In the genomic region with DNA sequence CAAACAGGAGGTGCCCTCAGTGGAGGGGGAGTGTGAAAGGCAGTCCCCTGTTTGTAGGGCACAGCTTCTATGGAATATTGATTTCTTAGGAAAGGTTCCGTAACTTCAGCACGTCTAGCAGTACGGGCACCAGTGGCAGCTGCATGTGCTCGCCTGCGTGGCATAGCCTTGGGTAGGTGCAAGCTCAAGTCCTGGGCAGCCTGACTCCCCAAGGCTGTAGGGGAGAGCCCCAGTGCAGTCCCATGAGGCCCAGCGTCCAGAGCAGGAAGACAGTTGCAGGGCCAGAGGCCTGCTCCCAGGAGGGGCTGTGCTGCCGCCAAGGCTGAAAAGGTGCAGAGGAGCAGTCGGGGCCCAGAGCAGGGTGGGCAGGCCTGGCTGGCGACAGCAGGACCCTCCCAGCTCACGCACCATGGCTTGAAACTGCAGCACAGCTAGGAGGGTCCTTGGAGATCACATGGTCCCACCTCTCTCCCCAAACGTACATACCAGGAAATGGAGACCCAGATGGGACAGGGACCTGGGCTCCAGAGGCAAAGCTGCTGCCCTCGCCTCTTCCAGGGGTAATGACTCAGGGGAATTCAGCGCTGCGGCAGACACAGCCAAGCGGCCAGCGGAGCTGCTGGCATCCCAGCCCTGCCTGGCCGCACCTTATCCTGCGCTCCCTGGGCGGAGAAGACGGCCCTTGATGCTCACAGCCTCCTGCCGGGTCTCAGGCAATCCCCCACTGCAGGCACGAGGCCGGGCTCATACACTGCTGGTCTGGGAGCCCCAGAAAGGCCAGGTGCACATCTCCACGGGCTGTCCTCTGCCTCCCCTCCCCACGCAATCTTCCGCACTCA, we compare ENCODE assay signal across 21 cellular contexts. TPM values are rescaled to one million over a fixed set of nuclear protein-coding genes. Genes with fewer than 3 reads are reported as not detected.
DNase-seq lines count a peak whose midpoint lies in the region; ATAC-seq and TF ChIP-seq lines count a peak whose summit lies in the region.
"Had no signal": no experiment of that assay in that cellular context is flagged by ENCODE, and none has a peak within 500 bp of the region (broad histone marks: within the 10 kb centered on the region; RNA-seq: fewer than 3 reads in every experiment).

No MANE protein-coding gene starts in this region.

- no peak overlapping the region for H2BK120ac ChIP-seq in H9 (ENCODE audit: low read depth, low read length, poor library complexity, severe bottlenecking)

- H4K5ac ChIP-seq in H9 (ENCODE audit: insufficient read length, low read depth, low read length): no peak overlapping the region

- no peak overlapping the region for H2AK5ac ChIP-seq in H9 (ENCODE audit: insufficient read length, low read length)

- H4K8ac ChIP-seq in H9 (replicated peaks; ENCODE audit: insufficient read length, low read depth, low read length): no peak overlapping the region

- no peak overlapping the region for H2BK12ac ChIP-seq in H9 (ENCODE audit: insufficient read length, low read depth, low read length)

- no peak overlapping the region for H3K18ac ChIP-seq in H9 (ENCODE audit: insufficient read length, low read depth, low read length)

- no peak overlapping the region for H2BK20ac ChIP-seq in H9 (ENCODE audit: low read depth, low read length, poor library complexity, severe bottlenecking)

- H3K36me3 ChIP-seq in ectodermal cell (ENCODE audit: control insufficient read depth, insufficient read depth, low read length): no peaks in the 10 kb centered on the region
- H3K36me3 ChIP-seq: cardiac muscle cell, HAP-1, sigmoid colon, thoracic aorta had no signal

- peak overlapping the region; percentile 42 for H3K4me2 ChIP-seq in H9 (ENCODE audit: insufficient read depth, insufficient read length, low read length)
- H3K4me2 ChIP-seq: KMS-11 had no signal

- no peak overlapping the region for H3K27ac Mint-ChIP-seq in H9
- no peak overlapping the region for H3K27ac Mint-ChIP-seq in neural crest cell (ENCODE audit: unreplicated experiment)
- H3K27ac Mint-ChIP-seq in activated naive CD4-positive, alpha-beta T cell treated with anti-CD3 and anti-CD28 coated beads, Interleukin-2, amount 50 U/mL, for 72 hours: no peak overlapping the region
- H3K27ac Mint-ChIP-seq: activated CD4-positive, alpha-beta T cell treated with anti-CD3 and anti-CD28 coated beads, Interleukin-2, amount 10 ng/mL, durations not matched to agents 24 days and 14 days; CD8-positive, alpha-beta T cell; stimulated activated memory B cell treated with anti-CD40 and anti-IgM and Interleukin-4, amounts not matched to agents 10 μg/mL and 1 μg/mL and 100 μg/mL, for 72 hours had no signal

- DNase-seq in D341Med (ENCODE audit: low spot score): peak; percentile 12
- peak; percentile 27 for DNase-seq in H9
- DNase-seq in neural crest cell (ENCODE audit: low read depth, low spot score): no peak
- no peak for DNase-seq in T-helper 9 cell
- no peak for DNase-seq in activated naive CD4-positive, alpha-beta T cell treated with anti-CD3 and anti-CD28 coated beads, Interleukin-2, amount 50 U/mL, for 72 hours (ENCODE audit: low spot score in 2 of 2)
- no peak for DNase-seq in DMS 273 (lab: John Stamatoyannopoulos, UW; ENCODE audit: unreplicated experiment)
- DNase-seq: activated CD4-positive, alpha-beta T cell treated with anti-CD3 and anti-CD28 coated beads, Interleukin-2, amount 10 ng/mL, durations not matched to agents 24 days and 14 days; activated CD8-positive, alpha-beta memory T cell treated with anti-CD3 and anti-CD28 coated beads, Interleukin-2, amount 50 U/mL, for 4 hours; DMS79 treated with DMSO at 0.1 percent for 48 hours; mammary epithelial cell; NCI-H2029 treated with DMSO at 0.1 percent for 48 hours; sigmoid colon had no signal

- H3K23ac ChIP-seq in H9 (ENCODE audit: insufficient read length, low read depth, low read length): no peak overlapping the region

- no peak overlapping the region for H3K4ac ChIP-seq in H9 (ENCODE audit: low read depth, low read length)

- no peak overlapping the region for H2AFZ ChIP-seq in H9 (ENCODE audit: low read length)

- H3K27me3 ChIP-seq in H9 (ENCODE audit: insufficient read depth, low read length) (peaks cover 34% of the 10 kb centered on the region), ectodermal cell (ENCODE audit: control insufficient read depth, insufficient read depth, low read length, poor library complexity, severe bottlenecking) (peaks cover 58% of the 10 kb centered on the region)

- no peak overlapping the region for H3T11ph ChIP-seq in H9 (ENCODE audit: low read length)

- peaks cover 8 to 12% of the 10 kb centered on the region in 2 experiments for H3K4me1 Mint-ChIP-seq in H9
- H3K4me1 Mint-ChIP-seq in neural crest cell: peaks cover 5% of the 10 kb centered on the region

- H3K14ac ChIP-seq in H9 (ENCODE audit: insufficient read depth, low read length): no peak overlapping the region; the same call in 1 of the 2 replicates

- H3K36me3 Mint-ChIP-seq in H9 (ENCODE audit: insufficient read depth in 1 of 3, low read depth in 3 of 3) (peaks cover 0 to 7% (median 2%) of the 10 kb centered on the region in 3 experiments; a peak in 3 of 7 replicates), neural crest cell (ENCODE audit: low read depth) (no peaks in the 10 kb centered on the region)
- no peaks in the 10 kb centered on the region for H3K36me3 Mint-ChIP-seq in activated naive CD4-positive, alpha-beta T cell treated with anti-CD3 and anti-CD28 coated beads, Interleukin-2, amount 50 U/mL, for 72 hours
- H3K36me3 Mint-ChIP-seq: CD8-positive, alpha-beta T cell; stimulated activated memory B cell treated with anti-CD40 and anti-IgM and Interleukin-4, amounts not matched to agents 10 μg/mL and 1 μg/mL and 100 μg/mL, for 72 hours had no signal

- H3K79me2 ChIP-seq in H9 (ENCODE audit: insufficient read depth, low read length): no peaks in the 10 kb centered on the region

- H3K4me1 ChIP-seq in H9 (ENCODE audit: insufficient read depth, low read length) (no peaks in the 10 kb centered on the region; the same call in 1 of the 2 replicates), ectodermal cell (ENCODE audit: control insufficient read depth, insufficient read depth, low read length) (peaks cover 10% of the 10 kb centered on the region)

- H3K27ac ChIP-seq in H9 (ENCODE audit: insufficient read length, low read depth, low read length) (no peak overlapping the region), ectodermal cell (ENCODE audit: insufficient read depth, low read depth, low read length, poor library complexity, severe bottlenecking) (no peak overlapping the region)
- H3K27ac ChIP-seq: cardiac muscle cell, epithelial cell of prostate, KMS-11, sigmoid colon, thoracic aorta had no signal

- H3K9me3 ChIP-seq in H9 (ENCODE audit: control insufficient read depth, low read depth, low read length) (peaks cover 31% of the 10 kb centered on the region), ectodermal cell (ENCODE audit: control insufficient read depth, low read length) (no peaks in the 10 kb centered on the region)
- H3K9me3 ChIP-seq: HAP-1, sigmoid colon, thoracic aorta had no signal

- TF ChIP-seq CTCF in H9 (conservative IDR thresholded peaks at IDR 0.05) (no peak), neural crest cell (conservative IDR thresholded peaks at IDR 0.05) (no peak)

- H3K27me3 Mint-ChIP-seq in H9 (ENCODE audit: low read depth): peaks cover 63% of the 10 kb centered on the region
- peaks cover 43% of the 10 kb centered on the region for H3K27me3 Mint-ChIP-seq in neural crest cell (ENCODE audit: low read depth)

- ATAC-seq in activated naive CD4-positive, alpha-beta T cell treated with anti-CD3 and anti-CD28 coated beads, Interleukin-2, amount 50 U/mL, for 72 hours: no peak
- ATAC-seq: CD8-positive, alpha-beta T cell; stimulated activated memory B cell treated with anti-CD40 and anti-IgM and Interleukin-4, amounts not matched to agents 10 μg/mL and 1 μg/mL and 100 μg/mL, for 72 hours had no signal

- H3K4me3 Mint-ChIP-seq in H9: peak overlapping the region; percentile 1 to 66; a peak in 4 of 5 replicates
- H3K4me3 Mint-ChIP-seq in neural crest cell: peak overlapping the region; percentile 34

- H3K9me3 Mint-ChIP-seq in H9 (peaks cover 43 to 76% of the 10 kb centered on the region in 2 experiments), neural crest cell (no peaks in the 10 kb centered on the region)
- no peaks in the 10 kb centered on the region for H3K9me3 Mint-ChIP-seq in activated naive CD4-positive, alpha-beta T cell treated with anti-CD3 and anti-CD28 coated beads, Interleukin-2, amount 50 U/mL, for 72 hours
- H3K9me3 Mint-ChIP-seq: activated CD4-positive, alpha-beta T cell treated with anti-CD3 and anti-CD28 coated beads, Interleukin-2, amount 10 ng/mL, durations not matched to agents 24 days and 14 days; CD8-positive, alpha-beta T cell; stimulated activated memory B cell treated with anti-CD40 and anti-IgM and Interleukin-4, amounts not matched to agents 10 μg/mL and 1 μg/mL and 100 μg/mL, for 72 hours had no signal

- H3K79me1 ChIP-seq in H9 (ENCODE audit: insufficient read depth, low read depth, low read length, poor library complexity, severe bottlenecking): no peaks in the 10 kb centered on the region

- H3K9ac ChIP-seq in H9 (ENCODE audit: extremely low read depth, insufficient read length, low read length): no peak overlapping the region
- H3K9ac ChIP-seq: KMS-11 had no signal

- WGBS in H9 (ENCODE audit: extremely low coverage, insufficient read length, low lambda C conversion rate): no CpG with 5 or more reads among the region's 26 CpGs
- WGBS in ectodermal cell, 2 experiments: 41 to 43% methylated on average over 26 of the region's 26 CpGs

- peaks cover 2% of the 10 kb centered on the region for H4K20me1 ChIP-seq in H9 (ENCODE audit: control insufficient read depth, insufficient read depth, insufficient read length)

- peaks cover 11% of the 10 kb centered on the region for H3K23me2 ChIP-seq in H9 (ENCODE audit: insufficient read length, low read depth, low read length, poor library complexity, severe bottlenecking)

- no peak overlapping the region for H2BK5ac ChIP-seq in H9 (ENCODE audit: insufficient read length, low read length)

- no peak overlapping the region for H4K91ac ChIP-seq in H9 (ENCODE audit: insufficient read length, low read depth, low read length)

- H2BK15ac ChIP-seq in H9 (ENCODE audit: low read depth, low read length): no peak overlapping the region

- H3K56ac ChIP-seq in H9 (ENCODE audit: insufficient read length, low read depth, low read length): no peak overlapping the region

- H3K4me3 ChIP-seq in ectodermal cell (ENCODE audit: insufficient read depth, low read depth, low read length): peak overlapping the region; percentile 16
- H3K4me3 ChIP-seq: cardiac muscle cell, sigmoid colon, thoracic aorta had no signal

RNA-seq across cellular contexts. Expression of gene DUSP9, which starts 6.0 kb away (rescaled TPM):
- total RNA-seq in H9 (2021) (2.3 and 2.4 TPM in 2 replicates), neural crest cell (1.7 TPM in 2 replicates)
- polyA plus RNA-seq in ectodermal cell (2013, experiment 1 of 4): 1.4 TPM
- polyA plus RNA-seq in ectodermal cell (2013, experiment 2 of 4): 1.7 TPM
- 1.4 TPM for polyA plus RNA-seq in ectodermal cell (2013, experiment 3 of 4)
- 1.6 TPM for polyA plus RNA-seq in ectodermal cell (2013, experiment 4 of 4)
- total RNA-seq in activated naive CD4-positive, alpha-beta T cell treated with anti-CD3 and anti-CD28 coated beads, Interleukin-2, amount 50 U/mL, for 72 hours: under 1 TPM in 1 of 2 donors, not detected in 1; 0.91 TPM
- total RNA-seq: CD8-positive, alpha-beta T cell; fibroblast of villous mesenchyme; sigmoid colon; thoracic aorta had no signal

RNA-seq across cellular contexts. Expression of gene PNCK, which starts 32.7 kb away (rescaled TPM):
- 26.2 and 26.8 TPM in 2 replicates for total RNA-seq in H9 (2021)
- polyA plus RNA-seq in ectodermal cell (2013, experiment 1 of 4): 33.7 TPM
- polyA plus RNA-seq in ectodermal cell (2013, experiment 2 of 4): 45.3 TPM
- polyA plus RNA-seq in ectodermal cell (2013, experiment 3 of 4): 36.2 TPM
- polyA plus RNA-seq in ectodermal cell (2013, experiment 4 of 4): 39.7 TPM
- total RNA-seq in neural crest cell: 9.4 and 10.2 TPM in 2 replicates
- total RNA-seq in activated naive CD4-positive, alpha-beta T cell treated with anti-CD3 and anti-CD28 coated beads, Interleukin-2, amount 50 U/mL, for 72 hours: 1 to 10 TPM; 1.0 to 2.9 TPM

RNA-seq across cellular contexts. Expression of gene CCNQ, which starts 42.0 kb away (rescaled TPM):
- total RNA-seq in H9 (2021): 16.1 and 18.4 TPM in 2 replicates
- polyA plus RNA-seq in ectodermal cell (2013, experiment 1 of 4): 20.9 TPM
- 18.3 TPM for polyA plus RNA-seq in ectodermal cell (2013, experiment 2 of 4)
- polyA plus RNA-seq in ectodermal cell (2013, experiment 3 of 4): 17.6 TPM
- polyA plus RNA-seq in ectodermal cell (2013, experiment 4 of 4): 22.5 TPM
- 24.4 and 25.3 TPM in 2 replicates for total RNA-seq in neural crest cell
- 10 to 100 TPM; 13.0 to 14.0 TPM for total RNA-seq in activated naive CD4-positive, alpha-beta T cell treated with anti-CD3 and anti-CD28 coated beads, Interleukin-2, amount 50 U/mL, for 72 hours

RNA-seq across cellular contexts. Expression of gene SLC6A8, which starts 46.8 kb away (rescaled TPM):
- total RNA-seq in H9 (2021) (229 and 231 TPM in 2 replicates), neural crest cell (123 and 125 TPM in 2 replicates)
- 272 TPM for polyA plus RNA-seq in ectodermal cell (2013, experiment 1 of 4)
- polyA plus RNA-seq in ectodermal cell (2013, experiment 2 of 4): 365 TPM
- 246 TPM for polyA plus RNA-seq in ectodermal cell (2013, experiment 3 of 4)
- polyA plus RNA-seq in ectodermal cell (2013, experiment 4 of 4): 294 TPM
- total RNA-seq in activated naive CD4-positive, alpha-beta T cell treated with anti-CD3 and anti-CD28 coated beads, Interleukin-2, amount 50 U/mL, for 72 hours: 1 to 10 TPM in 1 of 2 donors, under 1 TPM in 1; 0.16 to 2.2 TPM

Comparison
In these comparisons a context has a peak if more than half of its experiments do, and no peak if none do; other contexts are left out.
1. DNase-seq: peak in D341Med (single experiment) and H9 (single experiment); none in neural crest cell (single experiment), T-helper 9 cell (single experiment), activated naive CD4-positive, alpha-beta T cell treated with anti-CD3 and anti-CD28 coated beads, Interleukin-2, amount 50 U/mL, for 72 hours (0 of 2) and DMS 273 (single experiment).